8 cellular contexts compared by ENCODE assay signal in genomic region chr17:28812136-28812979, GRCh38. TPM values are rescaled to one million over a fixed set of nuclear protein-coding genes. Genes with fewer than 3 reads are reported as not detected.
DNase-seq lines count a peak whose midpoint lies in the region; ATAC-seq and TF ChIP-seq lines count a peak whose summit lies in the region.

No MANE protein-coding gene starts in this region.

- no peaks in the 10 kb centered on the region for H3K9me3 ChIP-seq in hepatocyte (ENCODE audit: low read depth)

- H3K4me3 ChIP-seq in astrocyte of the cerebellum (ENCODE audit: low read depth, low read length), result peak overlapping the region; percentile 93
- peak overlapping the region; percentile 84 for H3K4me3 ChIP-seq in hepatocyte

- ATAC-seq in GM18502 (IDR thresholded peaks at IDR 0.05; ENCODE audit: poor library complexity, unreplicated experiment) (peak; percentile 97), HG02943 (IDR thresholded peaks at IDR 0.05; ENCODE audit: low read depth, unreplicated experiment) (peak; percentile 96)

- peaks cover 39% of the 10 kb centered on the region for H3K4me1 ChIP-seq in hepatocyte (ENCODE audit: insufficient read depth)

- peak overlapping the region; percentile 98 for H3K27ac ChIP-seq in hepatocyte

- H3K36me3 Mint-ChIP-seq in T-helper 2 cell treated with Interferon-gamma antibody and Interleukin-4, amounts not matched to agents 5 μg/mL and 100 μg/mL, for 36 hours (ENCODE audit: low read depth), result peaks cover 2% of the 10 kb centered on the region

- TF ChIP-seq CTCF in astrocyte of the cerebellum (IDR thresholded peaks at IDR 0.05; ENCODE audit: low read depth, low read length, missing control alignments) (no peak), hepatocyte (IDR thresholded peaks at IDR 0.05; ENCODE audit: poor library complexity) (no peak)

- in situ Hi-C loops in astrocyte of the cerebellum (cut with HindIII; ENCODE audit: low sequenced_read_pairs), result no loop called here

- DNase-seq in NCI-H187 (lab: John Stamatoyannopoulos, UW) (peak; percentile 75 to 97), astrocyte of the cerebellum (ENCODE audit: low read depth) (peak; percentile 92), hepatocyte (ENCODE audit: low spot score) (peak; percentile 98), renal cortical epithelial cell (ENCODE audit: low read depth) (peak; percentile 89), OCI-M2 (lab: John Stamatoyannopoulos, UW; ENCODE audit: unreplicated experiment) (no peak)
- peak; percentile 97 for DNase-seq in T-helper 2 cell treated with Interferon-gamma antibody and Interleukin-4, amounts not matched to agents 5 μg/mL and 100 μg/mL, for 36 hours (ENCODE audit: low spot score)

- H3K27me3 Mint-ChIP-seq in T-helper 2 cell treated with Interferon-gamma antibody and Interleukin-4, amounts not matched to agents 5 μg/mL and 100 μg/mL, for 36 hours (ENCODE audit: low read depth), result no peaks in the 10 kb centered on the region

- H3K9me3 Mint-ChIP-seq in T-helper 2 cell treated with Interferon-gamma antibody and Interleukin-4, amounts not matched to agents 5 μg/mL and 100 μg/mL, for 36 hours, result no peaks in the 10 kb centered on the region

- H3K79me2 ChIP-seq in hepatocyte, result peaks cover 68% of the 10 kb centered on the region

- no peaks in the 10 kb centered on the region for H3K27me3 ChIP-seq in hepatocyte

- peak overlapping the region; percentile 92 for H3K27ac Mint-ChIP-seq in T-helper 2 cell treated with Interferon-gamma antibody and Interleukin-4, amounts not matched to agents 5 μg/mL and 100 μg/mL, for 36 hours

- H4K20me1 ChIP-seq in hepatocyte (ENCODE audit: insufficient read depth, poor library complexity, severe bottlenecking), result no peaks in the 10 kb centered on the region

- no peaks in the 10 kb centered on the region for H3K36me3 ChIP-seq in hepatocyte (replicated peaks; ENCODE audit: insufficient read depth, low read depth)

- peak overlapping the region; percentile 76 for H2AFZ ChIP-seq in hepatocyte

- H3K4me2 ChIP-seq in hepatocyte, result peak overlapping the region; percentile 75

- 3% methylated on average over 23 of the region's 49 CpGs for WGBS in hepatocyte (ENCODE audit: low lambda C conversion rate, missing lambda C conversion rate)

- H3K4me1 Mint-ChIP-seq in T-helper 2 cell treated with Interferon-gamma antibody and Interleukin-4, amounts not matched to agents 5 μg/mL and 100 μg/mL, for 36 hours (ENCODE audit: low read depth), result peaks cover 32% of the 10 kb centered on the region

- no peaks in the 10 kb centered on the region for H3K9me2 ChIP-seq in hepatocyte (replicated peaks; ENCODE audit: insufficient read depth)

- peak overlapping the region; percentile 90 for H3K4me3 Mint-ChIP-seq in T-helper 2 cell treated with Interferon-gamma antibody and Interleukin-4, amounts not matched to agents 5 μg/mL and 100 μg/mL, for 36 hours

RNA-seq across cellular contexts. Expression of gene FAM222B, which starts 30.2 kb away (rescaled TPM):
- total RNA-seq in hepatocyte, result 7.9 and 10.3 TPM in 2 replicates
- 28.5 and 36.0 TPM in 2 replicates for polyA plus RNA-seq in hepatocyte
- 1.4 and 14.9 TPM in 2 replicates for total RNA-seq in renal cortical epithelial cell

RNA-seq across cellular contexts. Expression of gene ERAL1, which starts 42.5 kb away (rescaled TPM):
- total RNA-seq in hepatocyte, result 30.0 and 42.8 TPM in 2 replicates
- polyA plus RNA-seq in hepatocyte, result 56.2 and 77.1 TPM in 2 replicates
- total RNA-seq in renal cortical epithelial cell, result 25.7 and 42.8 TPM in 2 replicates
